In the genomic region with DNA sequence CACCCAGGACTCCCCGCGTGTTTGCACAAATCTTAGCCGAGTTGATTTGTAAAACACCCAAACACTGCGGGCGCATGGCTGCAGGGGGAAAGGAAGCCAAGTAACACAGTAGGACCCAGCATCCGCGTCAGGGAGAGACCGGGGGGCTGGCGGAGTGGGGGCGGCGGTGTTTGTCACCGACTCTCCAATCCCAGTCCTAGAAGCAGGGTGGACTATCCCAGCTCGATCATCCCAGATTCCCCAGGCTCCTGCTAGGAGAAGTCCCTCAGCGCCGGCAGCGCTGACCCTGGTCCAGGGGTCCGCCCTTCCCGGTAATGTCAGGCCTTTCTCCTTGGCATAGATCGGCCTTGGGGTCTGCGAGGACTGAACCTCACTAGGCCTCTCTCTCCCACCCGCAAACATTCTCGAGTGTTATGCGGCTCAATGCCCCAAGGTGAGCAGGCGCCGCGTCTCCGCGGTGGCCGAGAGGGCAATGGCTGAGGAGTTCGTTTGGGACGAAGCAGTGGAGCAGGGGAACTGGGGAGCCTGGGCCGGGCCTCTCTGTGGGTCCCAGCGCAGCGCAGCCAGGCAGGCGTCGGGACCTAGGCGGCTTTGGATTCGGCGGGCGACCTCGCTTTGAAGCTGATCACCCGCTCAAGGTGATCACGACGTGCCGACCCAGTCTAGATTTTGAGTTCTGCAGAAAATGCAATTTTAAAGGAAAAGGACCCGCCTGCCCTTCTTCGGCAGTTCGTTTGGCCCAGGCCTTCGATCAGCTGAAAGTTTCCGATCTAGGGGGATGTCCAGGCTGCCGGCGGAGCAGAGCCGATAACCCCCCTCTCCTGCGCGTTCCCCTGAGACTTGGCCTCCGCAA, we compare ENCODE assay signal across 10 cellular contexts. TPM values are rescaled to one million over a fixed set of nuclear protein-coding genes. Genes with fewer than 3 reads are reported as not detected.
DNase-seq lines count a peak whose midpoint lies in the region; ATAC-seq and TF ChIP-seq lines count a peak whose summit lies in the region.
"Had no signal": no experiment of that assay in that cellular context is flagged by ENCODE, and none has a peak within 500 bp of the region (broad histone marks: within the 10 kb centered on the region; RNA-seq: fewer than 3 reads in every experiment).

No MANE protein-coding gene starts in this region.

- CTCF ChIA-PET in activated CD4-positive, alpha-beta T cell treated with anti-CD3 and anti-CD28 coated beads for 36 hours (lab: Charles Lee) = interaction anchor here (0.6 to 1.5 kb wide), 8 partner anchors 10 to 335 kb away, joined by 3 to 11 read pairs (median 4); no protein-coding TSS in a partner anchor

- DNase-seq in activated CD4-positive, alpha-beta T cell treated with anti-CD3 and anti-CD28 coated beads for 36 hours = no peak
- DNase-seq in activated CD4-positive, alpha-beta T cell treated with anti-CD3 and anti-CD28 coated beads for 1 hour = no peak
- DNase-seq in activated T-cell treated with anti-CD3 and anti-CD28 coated beads, Interleukin-2, amount 50 U/mL, for 72 hours = no peak
- peak; percentile 44 for DNase-seq in left lobe of liver (ENCODE audit: low spot score)
- no peak for DNase-seq in stomach
- DNase-seq in glomerular visceral epithelial cell (ENCODE audit: extremely low spot score) = no peak
- DNase-seq in DMS153 treated with DMSO at 0.1 percent for 48 hours (lab: John Stamatoyannopoulos, UW; ENCODE audit: unreplicated experiment) = no peak
- DNase-seq: Karpas-422, SHP77 treated with DMSO at 0.1 percent for 48 hours had no signal

- H3K36me3 Mint-ChIP-seq in activated CD4-positive, alpha-beta T cell treated with anti-CD3 and anti-CD28 coated beads for 36 hours (ENCODE audit: low read depth) = no peaks in the 10 kb centered on the region
- H3K36me3 Mint-ChIP-seq in activated T-cell treated with anti-CD3 and anti-CD28 coated beads, Interleukin-2, amount 50 U/mL, for 72 hours (ENCODE audit: insufficient read depth in 2 of 2) = no peaks in the 10 kb centered on the region

- H3K27ac ChIP-seq in stomach = peak overlapping the region in 2 of 5 donors; percentile 60 to 64

- intact Hi-C loops in activated CD4-positive, alpha-beta T cell treated with anti-CD3 and anti-CD28 coated beads for 36 hours (cut with DNase I, micrococcal nuclease) = loop anchor here (2.0 to 10.0 kb wide), 4 partner anchors 15 to 1313 kb away; a partner anchor contains a TSS
- intact Hi-C loops in stomach (cut with DNase I; ENCODE audit: low total_unique reads) = no loop called here

- WGBS in stomach, 5 donors = 3 to 7% (median 5%) methylated on average over 28 to 56 of the region's 56 CpGs

- peaks cover 3% of the 10 kb centered on the region for H3K4me1 Mint-ChIP-seq in activated CD4-positive, alpha-beta T cell treated with anti-CD3 and anti-CD28 coated beads for 36 hours
- H3K4me1 Mint-ChIP-seq in activated T-cell treated with anti-CD3 and anti-CD28 coated beads, Interleukin-2, amount 50 U/mL, for 72 hours (ENCODE audit: low read depth) = no peaks in the 10 kb centered on the region

- peaks cover 58% of the 10 kb centered on the region for H3K27me3 Mint-ChIP-seq in activated CD4-positive, alpha-beta T cell treated with anti-CD3 and anti-CD28 coated beads for 36 hours
- H3K27me3 Mint-ChIP-seq in activated T-cell treated with anti-CD3 and anti-CD28 coated beads, Interleukin-2, amount 50 U/mL, for 72 hours (ENCODE audit: low read depth) = peaks cover 76% of the 10 kb centered on the region

- H3K36me3 ChIP-seq in stomach = no peaks in the 10 kb centered on the region

- H3K9me3 Mint-ChIP-seq in activated CD4-positive, alpha-beta T cell treated with anti-CD3 and anti-CD28 coated beads for 36 hours (ENCODE audit: low read depth) = no peaks in the 10 kb centered on the region
- H3K9me3 Mint-ChIP-seq in activated T-cell treated with anti-CD3 and anti-CD28 coated beads, Interleukin-2, amount 50 U/mL, for 72 hours = no peaks in the 10 kb centered on the region

- H3K4me1 ChIP-seq in stomach = peaks cover 31 to 56% (median 42%) of the 10 kb centered on the region in 4 donors

- H3K4me3 ChIP-seq in stomach = peak overlapping the region; percentile 46 to 58 (median 52)

- TF ChIP-seq EP300 in stomach (IDR thresholded peaks at IDR 0.05) = no peak

- POLR2A ChIA-PET in activated CD4-positive, alpha-beta T cell treated with anti-CD3 and anti-CD28 coated beads for 36 hours (lab: Charles Lee) = interaction anchor here (0.7 kb wide), 1 partner anchor 222 kb away, joined by 6 read pairs; no protein-coding TSS in a partner anchor

- peak overlapping the region; percentile 36 for H3K4me3 Mint-ChIP-seq in activated CD4-positive, alpha-beta T cell treated with anti-CD3 and anti-CD28 coated beads for 36 hours
- H3K4me3 Mint-ChIP-seq in activated T-cell treated with anti-CD3 and anti-CD28 coated beads, Interleukin-2, amount 50 U/mL, for 72 hours = peak overlapping the region; percentile 84 to 90

- ATAC-seq in activated CD4-positive, alpha-beta T cell treated with anti-CD3 and anti-CD28 coated beads for 36 hours = no peak
- no peak for ATAC-seq in activated T-cell treated with anti-CD3 and anti-CD28 coated beads, Interleukin-2, amount 50 U/mL, for 72 hours (replicated peaks in 1 of 2)
- ATAC-seq in left lobe of liver (no peak), GM21528 (IDR thresholded peaks at IDR 0.05; ENCODE audit: low FRiP score, unreplicated experiment) (no peak)

- TF ChIP-seq POLR2A in stomach (IDR thresholded peaks at IDR 0.05) = no peak

- H3K9me3 ChIP-seq in stomach = peaks cover 0 to under 1% (median 0%) of the 10 kb centered on the region in 4 donors

- TF ChIP-seq CTCF in stomach (IDR thresholded peaks at IDR 0.05) = no peak

- H3K27me3 ChIP-seq in stomach = peaks cover 20 to 100% (median 76%) of the 10 kb centered on the region in 3 donors

- no peak overlapping the region for H3K27ac Mint-ChIP-seq in activated CD4-positive, alpha-beta T cell treated with anti-CD3 and anti-CD28 coated beads for 36 hours
- no peak overlapping the region for H3K27ac Mint-ChIP-seq in activated T-cell treated with anti-CD3 and anti-CD28 coated beads, Interleukin-2, amount 50 U/mL, for 72 hours

RNA-seq across cellular contexts. Expression of a gene that starts 1.5 kb away (rescaled TPM):
- under 1 TPM in 1 of 2 experiments, not detected in 1; 0.02 TPM for total RNA-seq in activated CD4-positive, alpha-beta T cell treated with anti-CD3 and anti-CD28 coated beads for 36 hours
- total RNA-seq in activated T-cell treated with anti-CD3 and anti-CD28 coated beads, Interleukin-2, amount 50 U/mL, for 72 hours = under 1 TPM in 1 of 2 donors, not detected in 1; 0.07 TPM
- total RNA-seq in left lobe of liver = 3.5 TPM
- 1 to 10 TPM in 1 of 5 donors, under 1 TPM in 2, not detected in 2; 0.37 to 1.3 (median 0.45) TPM for total RNA-seq in stomach
- under 1 TPM in 2 of 3 donors, not detected in 1; 0.10 to 0.12 TPM for polyA plus RNA-seq in stomach

RNA-seq across cellular contexts. Expression of a gene that starts 14.6 kb away (rescaled TPM):
- 1 to 10 TPM; 6.2 to 7.1 TPM for total RNA-seq in activated CD4-positive, alpha-beta T cell treated with anti-CD3 and anti-CD28 coated beads for 36 hours
- 10 to 100 TPM; 10.7 to 11.0 TPM for total RNA-seq in activated T-cell treated with anti-CD3 and anti-CD28 coated beads, Interleukin-2, amount 50 U/mL, for 72 hours
- total RNA-seq in left lobe of liver (20.1 TPM), stomach (100 to 1,000 TPM in 1 of 5 donors, 10 to 100 TPM in 4; 13.8 to 105 (median 22.5) TPM)
- 10 to 100 TPM; 20.6 to 25.2 (median 24.1) TPM for polyA plus RNA-seq in stomach
